In the genomic region with DNA sequence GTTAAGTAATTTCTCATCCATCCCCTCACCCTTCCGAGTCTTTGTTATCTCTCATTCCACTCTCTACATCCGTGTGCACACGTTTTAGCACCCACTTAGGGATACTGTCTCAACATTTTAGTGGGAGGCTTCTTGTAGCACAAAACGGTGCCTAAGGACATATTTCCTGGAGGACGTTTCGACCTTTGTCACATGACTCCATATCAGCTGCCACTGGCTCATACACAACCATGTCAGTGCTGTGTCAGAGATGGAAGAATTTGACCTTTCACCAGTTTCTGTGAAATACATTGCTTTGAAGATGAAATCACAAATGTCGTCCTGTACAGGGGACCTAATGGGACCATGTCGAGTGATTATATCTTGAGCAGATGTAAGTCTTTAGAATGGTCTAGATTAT, we compare ENCODE assay signal across 2 cellular contexts.
TF ChIP-seq lines count a peak whose summit lies in the region.

No MANE protein-coding gene starts in this region.

TF ChIP-seq in K562, 482 proteins besides CTCF, POLR2A, EP300 and RAD21:
- no peak for TF ChIP-seq ZNF12 (CRISPR knock-in tag; IDR thresholded peaks at IDR 0.05)
- TF ChIP-seq TFE3 (CRISPR knock-in tag; IDR thresholded peaks at IDR 0.05): peak; percentile 77
- TF ChIP-seq NR2C1 (IDR thresholded peaks at IDR 0.05): no peak
- peak; percentile 42 for TF ChIP-seq NR2C1 (tag; IDR thresholded peaks at IDR 0.05)

TF ChIP-seq in SK-N-SH, 30 proteins besides CTCF, POLR2A, EP300 and RAD21:
- TF ChIP-seq MEF2A (IDR thresholded peaks at IDR 0.05; ENCODE audit: borderline replicate concordance, low read depth) (no peak), FOSL2 (IDR thresholded peaks at IDR 0.05; ENCODE audit: borderline replicate concordance, low read depth) (no peak), NFIC (IDR thresholded peaks at IDR 0.05; ENCODE audit: borderline replicate concordance) (no peak), TCF12 (IDR thresholded peaks at IDR 0.05) (no peak), USF1 (IDR thresholded peaks at IDR 0.05; ENCODE audit: borderline replicate concordance, low read depth) (no peak), REST (IDR thresholded peaks at IDR 0.05; ENCODE audit: low read depth, low read length) (no peak), EZH2phosphoT487 (IDR thresholded peaks at IDR 0.05; ENCODE audit: borderline replicate concordance, low read depth) (no peak), FOXM1 (IDR thresholded peaks at IDR 0.05; ENCODE audit: low read depth) (no peak)
- TF ChIP-seq, protein P1, sequence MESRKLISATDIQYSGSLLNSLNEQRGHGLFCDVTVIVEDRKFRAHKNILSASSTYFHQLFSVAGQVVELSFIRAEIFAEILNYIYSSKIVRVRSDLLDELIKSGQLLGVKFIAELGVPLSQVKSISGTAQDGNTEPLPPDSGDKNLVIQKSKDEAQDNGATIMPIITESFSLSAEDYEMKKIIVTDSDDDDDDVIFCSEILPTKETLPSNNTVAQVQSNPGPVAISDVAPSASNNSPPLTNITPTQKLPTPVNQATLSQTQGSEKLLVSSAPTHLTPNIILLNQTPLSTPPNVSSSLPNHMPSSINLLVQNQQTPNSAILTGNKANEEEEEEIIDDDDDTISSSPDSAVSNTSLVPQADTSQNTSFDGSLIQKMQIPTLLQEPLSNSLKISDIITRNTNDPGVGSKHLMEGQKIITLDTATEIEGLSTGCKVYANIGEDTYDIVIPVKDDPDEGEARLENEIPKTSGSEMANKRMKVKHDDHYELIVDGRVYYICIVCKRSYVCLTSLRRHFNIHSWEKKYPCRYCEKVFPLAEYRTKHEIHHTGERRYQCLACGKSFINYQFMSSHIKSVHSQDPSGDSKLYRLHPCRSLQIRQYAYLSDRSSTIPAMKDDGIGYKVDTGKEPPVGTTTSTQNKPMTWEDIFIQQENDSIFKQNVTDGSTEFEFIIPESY (IDR thresholded peaks at IDR 0.05; ENCODE audit: borderline replicate concordance, low read depth): no peak
